29 cellular contexts compared by ENCODE assay signal in the genomic region with DNA sequence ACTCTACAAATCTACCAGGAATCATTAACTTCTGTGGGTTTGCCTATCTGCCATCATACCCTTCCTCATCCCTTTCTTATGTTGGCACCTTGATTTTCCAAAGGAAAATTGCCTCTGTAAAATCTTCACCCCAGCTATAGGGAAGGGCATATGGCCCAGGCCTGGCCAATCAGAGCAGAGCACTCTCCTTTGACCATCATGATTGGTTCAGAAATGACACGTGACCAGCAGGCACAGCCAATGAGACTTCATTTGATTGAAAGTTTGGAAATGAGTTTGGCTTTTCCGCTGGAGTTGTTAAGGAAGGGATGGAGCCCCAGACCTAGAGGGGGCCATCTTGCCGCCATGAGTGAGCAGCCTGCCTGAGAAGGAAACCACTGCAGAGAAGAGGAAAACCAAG.
"Had no signal": no experiment of that assay in that cellular context is flagged by ENCODE, and none has a peak within 500 bp of the region (broad histone marks: within the 10 kb centered on the region; RNA-seq: fewer than 3 reads in every experiment).

No MANE protein-coding gene starts in this region.

- H3K36me3 Mint-ChIP-seq: activated naive CD4-positive, alpha-beta T cell treated with anti-CD3 and anti-CD28 coated beads, Interleukin-2, amount 10 ng/mL, durations not matched to agents 7 days and 5 days; activated naive CD8-positive, alpha-beta T cell treated with anti-CD3 and anti-CD28 coated beads, Interleukin-2, amount 10 ng/mL, durations not matched to agents 7 days and 5 days had no signal

- H3K9me3 ChIP-seq: esophagus squamous epithelium, gastroesophageal sphincter, heart right ventricle had no signal

- H3K27ac Mint-ChIP-seq: activated CD4-positive, alpha-beta memory T cell treated with anti-CD3 and anti-CD28 coated beads, Interleukin-2, amount 10 ng/mL, durations not matched to agents 7 days and 5 days; activated CD4-positive, alpha-beta T cell treated with anti-CD3 and anti-CD28 coated beads, Interleukin-2, amount 10 ng/mL, durations not matched to agents 7 days and 5 days; activated naive CD4-positive, alpha-beta T cell treated with anti-CD3 and anti-CD28 coated beads, Interleukin-2, amount 10 ng/mL, durations not matched to agents 7 days and 5 days; activated naive CD4-positive, alpha-beta T cell treated with anti-CD3 and anti-CD28 coated beads, Interleukin-2, amount 50 U/mL, for 72 hours; activated naive CD8-positive, alpha-beta T cell treated with anti-CD3 and anti-CD28 coated beads, Interleukin-2, amount 10 ng/mL, durations not matched to agents 7 days and 5 days; activated T-cell treated with anti-CD3 and anti-CD28 coated beads, Interleukin-2, amount 50 U/mL, for 72 hours had no signal

- H3K4me1 ChIP-seq: esophagus squamous epithelium, gastroesophageal sphincter, heart right ventricle had no signal

- FAIRE-seq: astrocyte, bronchial epithelial cell, endometrium, endothelial cell of umbilical vein had no signal

- H3K9me3 Mint-ChIP-seq: activated CD4-positive, alpha-beta memory T cell treated with anti-CD3 and anti-CD28 coated beads, Interleukin-2, amount 10 ng/mL, durations not matched to agents 7 days and 5 days; activated naive CD4-positive, alpha-beta T cell treated with anti-CD3 and anti-CD28 coated beads, Interleukin-2, amount 10 ng/mL, durations not matched to agents 7 days and 5 days; activated naive CD8-positive, alpha-beta T cell treated with anti-CD3 and anti-CD28 coated beads, Interleukin-2, amount 10 ng/mL, durations not matched to agents 7 days and 5 days; central memory CD8-positive, alpha-beta T cell had no signal

- H3K4me1 Mint-ChIP-seq: activated naive CD4-positive, alpha-beta T cell treated with anti-CD3 and anti-CD28 coated beads, Interleukin-2, amount 10 ng/mL, durations not matched to agents 7 days and 5 days had no signal

- H3K27me3 ChIP-seq: brain microvascular endothelial cell, gastroesophageal sphincter had no signal

- H3K27ac ChIP-seq: brain microvascular endothelial cell, epithelial cell of prostate, esophagus squamous epithelium, gastroesophageal sphincter, heart right ventricle had no signal

- H3K4me3 Mint-ChIP-seq: activated CD4-positive, alpha-beta memory T cell treated with anti-CD3 and anti-CD28 coated beads, Interleukin-2, amount 10 ng/mL, durations not matched to agents 7 days and 5 days; activated CD4-positive, alpha-beta T cell treated with anti-CD3 and anti-CD28 coated beads, Interleukin-2, amount 10 ng/mL, durations not matched to agents 7 days and 5 days; activated naive CD4-positive, alpha-beta T cell treated with anti-CD3 and anti-CD28 coated beads, Interleukin-2, amount 10 ng/mL, durations not matched to agents 7 days and 5 days; activated naive CD8-positive, alpha-beta T cell treated with anti-CD3 and anti-CD28 coated beads, Interleukin-2, amount 10 ng/mL, durations not matched to agents 7 days and 5 days; activated T-cell treated with anti-CD3 and anti-CD28 coated beads, Interleukin-2, amount 50 U/mL, for 72 hours; central memory CD8-positive, alpha-beta T cell had no signal

- H3K36me3 ChIP-seq: brain microvascular endothelial cell, esophagus squamous epithelium, gastroesophageal sphincter, heart right ventricle had no signal

- DNase-seq: activated CD4-positive, alpha-beta memory T cell treated with anti-CD3 and anti-CD28 coated beads, Interleukin-2, amount 10 ng/mL, durations not matched to agents 7 days and 5 days; activated CD4-positive, alpha-beta T cell treated with anti-CD3 and anti-CD28 coated beads for 1 hour; activated CD4-positive, alpha-beta T cell treated with anti-CD3 and anti-CD28 coated beads for 4 hours; activated CD4-positive, alpha-beta T cell treated with anti-CD3 and anti-CD28 coated beads, Interleukin-2, amount 10 ng/mL, durations not matched to agents 7 days and 5 days; activated CD4-positive, alpha-beta T cell treated with anti-CD3 and anti-CD28 coated beads, Interleukin-2, amount 50 U/mL, for 4 hours; activated gamma-delta T cell; activated naive CD4-positive, alpha-beta T cell; activated naive CD4-positive, alpha-beta T cell treated with anti-CD3 and anti-CD28 coated beads, Interleukin-2, amount 10 ng/mL, durations not matched to agents 7 days and 5 days; activated naive CD8-positive, alpha-beta T cell treated with anti-CD3 and anti-CD28 coated beads, Interleukin-2, amount 10 ng/mL, durations not matched to agents 7 days and 5 days; activated T-cell treated with anti-CD3 and anti-CD28 coated beads, Interleukin-2, amount 50 U/mL, for 1 hour; activated T-cell treated with anti-CD3 and anti-CD28 coated beads, Interleukin-2, amount 50 U/mL, for 72 hours; amniotic stem cell; anterior cingulate cortex; brain microvascular endothelial cell; cortex of kidney; dermis blood vessel endothelial cell; effector CD8-positive, alpha-beta T cell; esophagus squamous epithelium; foreskin melanocyte; heart right ventricle; T-helper 2 cell had no signal

- ATAC-seq: activated naive CD4-positive, alpha-beta T cell treated with anti-CD3 and anti-CD28 coated beads, Interleukin-2, amount 50 U/mL, for 72 hours; activated T-cell treated with anti-CD3 and anti-CD28 coated beads, Interleukin-2, amount 50 U/mL, for 72 hours; gastroesophageal sphincter; heart right ventricle had no signal

- H3K4me3 ChIP-seq: esophagus squamous epithelium, gastroesophageal sphincter, heart right ventricle had no signal
